Comparison of ENCODE assay signal across 23 cellular contexts in the genomic region with DNA sequence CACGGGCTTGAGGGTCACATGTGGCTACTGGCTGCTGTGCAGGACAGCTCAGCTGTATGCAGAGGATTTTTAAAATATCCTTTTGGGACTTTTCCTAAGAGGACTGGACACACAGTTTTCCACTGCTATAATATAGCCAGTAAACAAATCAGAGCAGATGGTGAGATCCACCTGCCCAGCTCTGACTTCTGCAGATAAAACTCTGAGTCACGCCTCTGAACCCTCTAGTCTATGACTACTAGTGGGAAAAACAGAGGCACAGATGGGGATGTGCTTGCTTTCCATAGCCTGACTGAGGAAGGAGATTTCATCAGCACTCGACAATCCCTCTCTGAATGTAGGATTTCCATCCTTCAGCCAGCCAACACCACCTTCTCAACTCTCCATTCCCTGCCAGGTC. TPM values are rescaled to one million over a fixed set of nuclear protein-coding genes. Genes with fewer than 3 reads are reported as not detected.
A peak's percentile ranks its signal among the peaks of the same experiment; 100 is the strongest.
DNase-seq lines count a peak whose midpoint lies in the region; ATAC-seq and TF ChIP-seq lines count a peak whose summit lies in the region.
"Had no signal": no experiment of that assay in that cellular context is flagged by ENCODE, and none has a peak within 500 bp of the region (broad histone marks: within the 10 kb centered on the region; RNA-seq: fewer than 3 reads in every experiment).

No MANE protein-coding gene starts in this region.

- DNase-seq in ELR (ENCODE audit: low read depth): peak; percentile 31
- DNase-seq in NCI-H226: peak; percentile 44
- DNase-seq in cerebellum (ENCODE audit: low spot score): peak; percentile 63
- no peak for DNase-seq in neural progenitor cell (ENCODE audit: low spot score)
- no peak for DNase-seq in erythroblast (lab: John Stamatoyannopoulos, UW)
- no peak for DNase-seq in activated naive CD8-positive, alpha-beta T cell treated with anti-CD3 and anti-CD28 coated beads for 36 hours
- DNase-seq: activated CD4-positive, alpha-beta T cell treated with anti-CD3 and anti-CD28 coated beads, Interleukin-2, amount 50 U/mL, for 4 hours; activated naive CD4-positive, alpha-beta T cell treated with Interleukin-2 at 50 U/mL for 16 hours; activated T-cell treated with anti-CD3 and anti-CD28 coated beads for 4 hours; Caco-2; GDM1; NCI-H1436; NCI-H2227 treated with DMSO at 0.1 percent for 48 hours; nucleus accumbens; right lobe of liver; stimulated activated CD4-positive, alpha-beta T cell treated with anti-CD3 and anti-CD28 coated beads, Interleukin-2, amount 100 ng/mL, for 24 hours; T-helper 1 cell had no signal

- H4K20me1 ChIP-seq in neural progenitor cell (ENCODE audit: low read depth): no peaks in the 10 kb centered on the region

- TF ChIP-seq POLR2A in erythroblast (IDR thresholded peaks at IDR 0.05; ENCODE audit: low read length): no peak

- peak overlapping the region; percentile 51 for H3K27ac Mint-ChIP-seq in neural progenitor cell
- H3K27ac Mint-ChIP-seq in activated naive CD8-positive, alpha-beta T cell treated with anti-CD3 and anti-CD28 coated beads for 36 hours: no peak overlapping the region
- H3K27ac Mint-ChIP-seq: B cell had no signal

- H3K4me3 Mint-ChIP-seq in neural progenitor cell: no peak overlapping the region
- H3K4me3 Mint-ChIP-seq in activated naive CD8-positive, alpha-beta T cell treated with anti-CD3 and anti-CD28 coated beads for 36 hours: no peak overlapping the region
- H3K4me3 Mint-ChIP-seq: B cell had no signal

- no peaks in the 10 kb centered on the region for H3K79me2 ChIP-seq in neural progenitor cell (ENCODE audit: low read depth)

- no peak overlapping the region for H3K4me2 ChIP-seq in neural progenitor cell

- H3K36me3 ChIP-seq in neural progenitor cell: no peaks in the 10 kb centered on the region
- H3K36me3 ChIP-seq: ascending aorta, right lobe of liver had no signal

- no peaks in the 10 kb centered on the region for H3K36me3 Mint-ChIP-seq in neural progenitor cell
- H3K36me3 Mint-ChIP-seq in activated naive CD8-positive, alpha-beta T cell treated with anti-CD3 and anti-CD28 coated beads for 36 hours: no peaks in the 10 kb centered on the region

- no peaks in the 10 kb centered on the region for H3F3A ChIP-seq in neural progenitor cell (ENCODE audit: low read depth)

- no peaks in the 10 kb centered on the region for H3K27me3 ChIP-seq in neural progenitor cell
- H3K27me3 ChIP-seq: ascending aorta, gastroesophageal sphincter, right lobe of liver had no signal

- no peak for ATAC-seq in HG03175 (IDR thresholded peaks at IDR 0.05; ENCODE audit: unreplicated experiment)
- ATAC-seq: gastroesophageal sphincter, GM12878, left lobe of liver had no signal

- H3K9me3 Mint-ChIP-seq in neural progenitor cell: no peaks in the 10 kb centered on the region
- H3K9me3 Mint-ChIP-seq in activated naive CD8-positive, alpha-beta T cell treated with anti-CD3 and anti-CD28 coated beads for 36 hours: peaks cover 3% of the 10 kb centered on the region

- no peaks in the 10 kb centered on the region for H3K4me1 ChIP-seq in neural progenitor cell
- H3K4me1 ChIP-seq: ascending aorta, Caco-2, gastroesophageal sphincter, right lobe of liver had no signal

- TF ChIP-seq CTCF in neural progenitor cell (IDR thresholded peaks at IDR 0.05): no peak

- H3K27ac ChIP-seq in neural progenitor cell: no peak overlapping the region
- H3K27ac ChIP-seq: ascending aorta, gastroesophageal sphincter, right lobe of liver had no signal

- no peaks in the 10 kb centered on the region for H3K27me3 Mint-ChIP-seq in neural progenitor cell (ENCODE audit: insufficient read depth, low read depth)
- H3K27me3 Mint-ChIP-seq in activated naive CD8-positive, alpha-beta T cell treated with anti-CD3 and anti-CD28 coated beads for 36 hours: no peaks in the 10 kb centered on the region
- H3K27me3 Mint-ChIP-seq: B cell had no signal

- H3K4me1 Mint-ChIP-seq in neural progenitor cell: peaks cover 4% of the 10 kb centered on the region
- peaks cover 1% of the 10 kb centered on the region for H3K4me1 Mint-ChIP-seq in activated naive CD8-positive, alpha-beta T cell treated with anti-CD3 and anti-CD28 coated beads for 36 hours
- H3K4me1 Mint-ChIP-seq: B cell had no signal

- H3K9me3 ChIP-seq in neural progenitor cell (ENCODE audit: low read depth): no peaks in the 10 kb centered on the region
- H3K9me3 ChIP-seq: ascending aorta, Caco-2, gastroesophageal sphincter, right lobe of liver had no signal

- H3K4me3 ChIP-seq in neural progenitor cell: no peak overlapping the region
- H3K4me3 ChIP-seq: ascending aorta, gastroesophageal sphincter, GM12878, right lobe of liver had no signal

- H2AFZ ChIP-seq in neural progenitor cell (replicated peaks): no peak overlapping the region

- no peak overlapping the region for H3K9ac ChIP-seq in neural progenitor cell

RNA-seq across cellular contexts. Expression of gene COLQ, which starts 45.1 kb away (rescaled TPM):
- total RNA-seq in cerebellum (2.5 TPM), neural progenitor cell (ENCODE audit: low replicate concordance) (1.5 and 2.8 TPM in 2 replicates)
- under 1 TPM; 0.48 to 0.74 TPM for total RNA-seq in activated naive CD8-positive, alpha-beta T cell treated with anti-CD3 and anti-CD28 coated beads for 36 hours
- total RNA-seq: Caco-2 had no signal

RNA-seq across cellular contexts. Expression of gene EAF1, which starts 49.0 kb away (rescaled TPM):
- total RNA-seq in cerebellum: 21.1 TPM
- 34.2 and 36.8 TPM in 2 replicates for total RNA-seq in neural progenitor cell (ENCODE audit: low replicate concordance)
- 10 to 100 TPM; 24.6 to 24.9 TPM for total RNA-seq in activated naive CD8-positive, alpha-beta T cell treated with anti-CD3 and anti-CD28 coated beads for 36 hours

RNA-seq across cellular contexts. Expression of gene METTL6, which starts 49.0 kb away (rescaled TPM):
- total RNA-seq in cerebellum (57.2 TPM), neural progenitor cell (ENCODE audit: low replicate concordance) (34.9 TPM in 2 replicates)
- 10 to 100 TPM; 21.9 to 26.7 TPM for total RNA-seq in activated naive CD8-positive, alpha-beta T cell treated with anti-CD3 and anti-CD28 coated beads for 36 hours

Comparison
In these comparisons a context has a peak if more than half of its experiments do, and no peak if none do; other contexts are left out.
1. DNase-seq: peak in ELR (single experiment), NCI-H226 (single experiment) and cerebellum (single experiment); none in neural progenitor cell (single experiment), erythroblast (0 of 2) and activated naive CD8-positive, alpha-beta T cell treated with anti-CD3 and anti-CD28 coated beads for 36 hours (single experiment).